In the genomic region with DNA sequence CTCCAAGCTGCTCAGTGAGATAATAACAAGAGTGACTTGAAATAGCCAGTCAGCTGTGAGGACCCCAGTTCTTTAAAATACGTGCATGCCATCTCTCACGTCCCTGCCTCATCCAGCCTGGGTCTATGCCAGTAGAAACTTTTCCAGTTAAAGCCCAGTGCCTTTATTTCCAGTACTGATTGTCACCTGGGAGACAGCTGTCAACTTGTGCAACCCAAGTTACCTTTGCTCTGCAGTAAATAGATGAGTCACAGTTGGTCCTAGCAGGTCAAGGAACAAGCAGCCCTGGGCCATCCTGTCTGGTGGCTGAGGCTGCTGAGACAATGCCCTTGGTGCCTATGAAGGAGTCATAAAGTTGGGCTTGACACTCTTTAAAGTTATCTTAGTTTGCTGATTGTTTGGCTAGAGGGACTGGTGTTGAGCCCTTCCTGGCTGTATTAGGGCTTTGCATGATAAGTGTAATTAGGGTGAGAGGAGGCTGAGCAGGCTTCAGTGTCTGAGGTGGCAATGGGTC, we compare ENCODE assay signal across 1 cellular context.
TF ChIP-seq lines count a peak whose summit lies in the region.

No MANE protein-coding gene starts in this region.

TF ChIP-seq in HepG2, 621 proteins besides CTCF, POLR2A, EP300 and RAD21 (continued from another document and continues in another):
- TF ChIP-seq MLXIP (CRISPR knock-in tag; IDR thresholded peaks at IDR 0.05; ENCODE audit: borderline replicate concordance) (no peak), CEBPB (IDR thresholded peaks at IDR 0.05; ENCODE audit: borderline replicate concordance, low read depth, low read length) (peak; percentile 94), SAP130 (CRISPR knock-in tag; IDR thresholded peaks at IDR 0.05; ENCODE audit: low read depth) (peak; percentile 36; the same call in 1 of the 2 replicates), MTF2 (CRISPR knock-in tag; IDR thresholded peaks at IDR 0.05; ENCODE audit: borderline replicate concordance) (no peak), TBX3 (IDR thresholded peaks at IDR 0.05; ENCODE audit: borderline replicate concordance) (no peak), NR2F2 (IDR thresholded peaks at IDR 0.05; ENCODE audit: borderline replicate concordance, low read depth) (no peak; the same call in 1 of the 2 replicates), MAZ (IDR thresholded peaks at IDR 0.05; ENCODE audit: borderline replicate concordance, low read depth, low read length) (no peak), MAZ (CRISPR knock-in tag; IDR thresholded peaks at IDR 0.05; ENCODE audit: low read depth) (no peak), CHD4 (IDR thresholded peaks at IDR 0.05; ENCODE audit: borderline replicate concordance, low read length) (no peak), SNAPC2 (CRISPR knock-in tag; IDR thresholded peaks at IDR 0.05) (no peak), ZNF784 (CRISPR knock-in tag; IDR thresholded peaks at IDR 0.05; ENCODE audit: borderline replicate concordance) (no peak), ZNF75D (CRISPR knock-in tag; IDR thresholded peaks at IDR 0.05; ENCODE audit: borderline replicate concordance) (no peak), ZNF883 (CRISPR knock-in tag; IDR thresholded peaks at IDR 0.05; ENCODE audit: not compliant biosample characterization) (no peak), EHMT2 (IDR thresholded peaks at IDR 0.05; ENCODE audit: borderline replicate concordance, low read depth, low read length) (peak; percentile 36; the same call in 1 of the 2 replicates), ZNF747 (CRISPR knock-in tag; IDR thresholded peaks at IDR 0.05; ENCODE audit: borderline replicate concordance) (no peak), ZNF580 (CRISPR knock-in tag; IDR thresholded peaks at IDR 0.05; ENCODE audit: borderline replicate concordance, low read depth) (no peak), PPARG (CRISPR knock-in tag; conservative IDR thresholded peaks at IDR 0.05) (peak; percentile 94), ZNF329 (CRISPR knock-in tag; IDR thresholded peaks at IDR 0.05; ENCODE audit: low read depth) (no peak), MIER2 (CRISPR knock-in tag; IDR thresholded peaks at IDR 0.05) (peak; percentile 29; the same call in 1 of the 2 replicates), JARID2 (CRISPR knock-in tag; IDR thresholded peaks at IDR 0.05; ENCODE audit: insufficient replicate concordance) (no peak), RFX1 (IDR thresholded peaks at IDR 0.05) (peak; percentile 81), ZFAT (CRISPR knock-in tag; conservative IDR thresholded peaks at IDR 0.05) (no peak), ELF3 (CRISPR knock-in tag; IDR thresholded peaks at IDR 0.05) (peak; percentile 53; the same call in 1 of the 2 replicates), CHD2 (IDR thresholded peaks at IDR 0.05; ENCODE audit: low read depth, low read length) (no peak)
- TF ChIP-seq, protein P1, sequence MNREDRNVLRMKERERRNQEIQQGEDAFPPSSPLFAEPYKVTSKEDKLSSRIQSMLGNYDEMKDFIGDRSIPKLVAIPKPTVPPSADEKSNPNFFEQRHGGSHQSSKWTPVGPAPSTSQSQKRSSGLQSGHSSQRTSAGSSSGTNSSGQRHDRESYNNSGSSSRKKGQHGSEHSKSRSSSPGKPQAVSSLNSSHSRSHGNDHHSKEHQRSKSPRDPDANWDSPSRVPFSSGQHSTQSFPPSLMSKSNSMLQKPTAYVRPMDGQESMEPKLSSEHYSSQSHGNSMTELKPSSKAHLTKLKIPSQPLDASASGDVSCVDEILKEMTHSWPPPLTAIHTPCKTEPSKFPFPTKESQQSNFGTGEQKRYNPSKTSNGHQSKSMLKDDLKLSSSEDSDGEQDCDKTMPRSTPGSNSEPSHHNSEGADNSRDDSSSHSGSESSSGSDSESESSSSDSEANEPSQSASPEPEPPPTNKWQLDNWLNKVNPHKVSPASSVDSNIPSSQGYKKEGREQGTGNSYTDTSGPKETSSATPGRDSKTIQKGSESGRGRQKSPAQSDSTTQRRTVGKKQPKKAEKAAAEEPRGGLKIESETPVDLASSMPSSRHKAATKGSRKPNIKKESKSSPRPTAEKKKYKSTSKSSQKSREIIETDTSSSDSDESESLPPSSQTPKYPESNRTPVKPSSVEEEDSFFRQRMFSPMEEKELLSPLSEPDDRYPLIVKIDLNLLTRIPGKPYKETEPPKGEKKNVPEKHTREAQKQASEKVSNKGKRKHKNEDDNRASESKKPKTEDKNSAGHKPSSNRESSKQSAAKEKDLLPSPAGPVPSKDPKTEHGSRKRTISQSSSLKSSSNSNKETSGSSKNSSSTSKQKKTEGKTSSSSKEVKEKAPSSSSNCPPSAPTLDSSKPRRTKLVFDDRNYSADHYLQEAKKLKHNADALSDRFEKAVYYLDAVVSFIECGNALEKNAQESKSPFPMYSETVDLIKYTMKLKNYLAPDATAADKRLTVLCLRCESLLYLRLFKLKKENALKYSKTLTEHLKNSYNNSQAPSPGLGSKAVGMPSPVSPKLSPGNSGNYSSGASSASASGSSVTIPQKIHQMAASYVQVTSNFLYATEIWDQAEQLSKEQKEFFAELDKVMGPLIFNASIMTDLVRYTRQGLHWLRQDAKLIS (CRISPR knock-in tag; IDR thresholded peaks at IDR 0.05): no peak
- TF ChIP-seq, protein P2, sequence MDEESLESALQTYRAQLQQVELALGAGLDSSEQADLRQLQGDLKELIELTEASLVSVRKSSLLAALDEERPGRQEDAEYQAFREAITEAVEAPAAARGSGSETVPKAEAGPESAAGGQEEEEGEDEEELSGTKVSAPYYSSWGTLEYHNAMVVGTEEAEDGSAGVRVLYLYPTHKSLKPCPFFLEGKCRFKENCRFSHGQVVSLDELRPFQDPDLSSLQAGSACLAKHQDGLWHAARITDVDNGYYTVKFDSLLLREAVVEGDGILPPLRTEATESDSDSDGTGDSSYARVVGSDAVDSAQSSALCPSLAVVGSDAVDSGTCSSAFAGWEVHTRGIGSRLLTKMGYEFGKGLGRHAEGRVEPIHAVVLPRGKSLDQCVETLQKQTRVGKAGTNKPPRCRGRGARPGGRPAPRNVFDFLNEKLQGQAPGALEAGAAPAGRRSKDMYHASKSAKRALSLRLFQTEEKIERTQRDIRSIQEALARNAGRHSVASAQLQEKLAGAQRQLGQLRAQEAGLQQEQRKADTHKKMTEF (CRISPR knock-in tag; IDR thresholded peaks at IDR 0.05): no peak
- TF ChIP-seq, protein P3, sequence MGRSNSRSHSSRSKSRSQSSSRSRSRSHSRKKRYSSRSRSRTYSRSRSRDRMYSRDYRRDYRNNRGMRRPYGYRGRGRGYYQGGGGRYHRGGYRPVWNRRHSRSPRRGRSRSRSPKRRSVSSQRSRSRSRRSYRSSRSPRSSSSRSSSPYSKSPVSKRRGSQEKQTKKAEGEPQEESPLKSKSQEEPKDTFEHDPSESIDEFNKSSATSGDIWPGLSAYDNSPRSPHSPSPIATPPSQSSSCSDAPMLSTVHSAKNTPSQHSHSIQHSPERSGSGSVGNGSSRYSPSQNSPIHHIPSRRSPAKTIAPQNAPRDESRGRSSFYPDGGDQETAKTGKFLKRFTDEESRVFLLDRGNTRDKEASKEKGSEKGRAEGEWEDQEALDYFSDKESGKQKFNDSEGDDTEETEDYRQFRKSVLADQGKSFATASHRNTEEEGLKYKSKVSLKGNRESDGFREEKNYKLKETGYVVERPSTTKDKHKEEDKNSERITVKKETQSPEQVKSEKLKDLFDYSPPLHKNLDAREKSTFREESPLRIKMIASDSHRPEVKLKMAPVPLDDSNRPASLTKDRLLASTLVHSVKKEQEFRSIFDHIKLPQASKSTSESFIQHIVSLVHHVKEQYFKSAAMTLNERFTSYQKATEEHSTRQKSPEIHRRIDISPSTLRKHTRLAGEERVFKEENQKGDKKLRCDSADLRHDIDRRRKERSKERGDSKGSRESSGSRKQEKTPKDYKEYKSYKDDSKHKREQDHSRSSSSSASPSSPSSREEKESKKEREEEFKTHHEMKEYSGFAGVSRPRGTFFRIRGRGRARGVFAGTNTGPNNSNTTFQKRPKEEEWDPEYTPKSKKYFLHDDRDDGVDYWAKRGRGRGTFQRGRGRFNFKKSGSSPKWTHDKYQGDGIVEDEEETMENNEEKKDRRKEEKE (IDR thresholded peaks at IDR 0.05): no peak
- TF ChIP-seq, protein P4, sequence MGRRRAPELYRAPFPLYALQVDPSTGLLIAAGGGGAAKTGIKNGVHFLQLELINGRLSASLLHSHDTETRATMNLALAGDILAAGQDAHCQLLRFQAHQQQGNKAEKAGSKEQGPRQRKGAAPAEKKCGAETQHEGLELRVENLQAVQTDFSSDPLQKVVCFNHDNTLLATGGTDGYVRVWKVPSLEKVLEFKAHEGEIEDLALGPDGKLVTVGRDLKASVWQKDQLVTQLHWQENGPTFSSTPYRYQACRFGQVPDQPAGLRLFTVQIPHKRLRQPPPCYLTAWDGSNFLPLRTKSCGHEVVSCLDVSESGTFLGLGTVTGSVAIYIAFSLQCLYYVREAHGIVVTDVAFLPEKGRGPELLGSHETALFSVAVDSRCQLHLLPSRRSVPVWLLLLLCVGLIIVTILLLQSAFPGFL (CRISPR knock-in tag; IDR thresholded peaks at IDR 0.05): no peak
- TF ChIP-seq, protein P5, sequence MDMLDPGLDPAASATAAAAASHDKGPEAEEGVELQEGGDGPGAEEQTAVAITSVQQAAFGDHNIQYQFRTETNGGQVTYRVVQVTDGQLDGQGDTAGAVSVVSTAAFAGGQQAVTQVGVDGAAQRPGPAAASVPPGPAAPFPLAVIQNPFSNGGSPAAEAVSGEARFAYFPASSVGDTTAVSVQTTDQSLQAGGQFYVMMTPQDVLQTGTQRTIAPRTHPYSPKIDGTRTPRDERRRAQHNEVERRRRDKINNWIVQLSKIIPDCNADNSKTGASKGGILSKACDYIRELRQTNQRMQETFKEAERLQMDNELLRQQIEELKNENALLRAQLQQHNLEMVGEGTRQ (IDR thresholded peaks at IDR 0.05; ENCODE audit: low read depth, low read length): no peak
- TF ChIP-seq, protein P5 (CRISPR knock-in tag; IDR thresholded peaks at IDR 0.05; ENCODE audit: borderline replicate concordance): no peak
- TF ChIP-seq, protein P6, sequence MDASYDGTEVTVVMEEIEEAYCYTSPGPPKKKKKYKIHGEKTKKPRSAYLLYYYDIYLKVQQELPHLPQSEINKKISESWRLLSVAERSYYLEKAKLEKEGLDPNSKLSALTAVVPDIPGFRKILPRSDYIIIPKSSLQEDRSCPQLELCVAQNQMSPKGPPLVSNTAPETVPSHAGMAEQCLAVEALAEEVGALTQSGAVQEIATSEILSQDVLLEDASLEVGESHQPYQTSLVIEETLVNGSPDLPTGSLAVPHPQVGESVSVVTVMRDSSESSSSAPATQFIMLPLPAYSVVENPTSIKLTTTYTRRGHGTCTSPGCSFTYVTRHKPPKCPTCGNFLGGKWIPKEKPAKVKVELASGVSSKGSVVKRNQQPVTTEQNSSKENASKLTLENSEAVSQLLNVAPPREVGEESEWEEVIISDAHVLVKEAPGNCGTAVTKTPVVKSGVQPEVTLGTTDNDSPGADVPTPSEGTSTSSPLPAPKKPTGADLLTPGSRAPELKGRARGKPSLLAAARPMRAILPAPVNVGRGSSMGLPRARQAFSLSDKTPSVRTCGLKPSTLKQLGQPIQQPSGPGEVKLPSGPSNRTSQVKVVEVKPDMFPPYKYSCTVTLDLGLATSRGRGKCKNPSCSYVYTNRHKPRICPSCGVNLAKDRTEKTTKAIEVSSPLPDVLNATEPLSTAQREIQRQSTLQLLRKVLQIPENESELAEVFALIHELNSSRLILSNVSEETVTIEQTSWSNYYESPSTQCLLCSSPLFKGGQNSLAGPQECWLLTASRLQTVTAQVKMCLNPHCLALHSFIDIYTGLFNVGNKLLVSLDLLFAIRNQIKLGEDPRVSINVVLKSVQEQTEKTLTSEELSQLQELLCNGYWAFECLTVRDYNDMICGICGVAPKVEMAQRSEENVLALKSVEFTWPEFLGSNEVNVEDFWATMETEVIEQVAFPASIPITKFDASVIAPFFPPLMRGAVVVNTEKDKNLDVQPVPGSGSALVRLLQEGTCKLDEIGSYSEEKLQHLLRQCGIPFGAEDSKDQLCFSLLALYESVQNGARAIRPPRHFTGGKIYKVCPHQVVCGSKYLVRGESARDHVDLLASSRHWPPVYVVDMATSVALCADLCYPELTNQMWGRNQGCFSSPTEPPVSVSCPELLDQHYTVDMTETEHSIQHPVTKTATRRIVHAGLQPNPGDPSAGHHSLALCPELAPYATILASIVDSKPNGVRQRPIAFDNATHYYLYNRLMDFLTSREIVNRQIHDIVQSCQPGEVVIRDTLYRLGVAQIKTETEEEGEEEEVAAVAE (CRISPR knock-in tag; IDR thresholded peaks at IDR 0.05; ENCODE audit: borderline replicate concordance): no peak
